In the genomic region with DNA sequence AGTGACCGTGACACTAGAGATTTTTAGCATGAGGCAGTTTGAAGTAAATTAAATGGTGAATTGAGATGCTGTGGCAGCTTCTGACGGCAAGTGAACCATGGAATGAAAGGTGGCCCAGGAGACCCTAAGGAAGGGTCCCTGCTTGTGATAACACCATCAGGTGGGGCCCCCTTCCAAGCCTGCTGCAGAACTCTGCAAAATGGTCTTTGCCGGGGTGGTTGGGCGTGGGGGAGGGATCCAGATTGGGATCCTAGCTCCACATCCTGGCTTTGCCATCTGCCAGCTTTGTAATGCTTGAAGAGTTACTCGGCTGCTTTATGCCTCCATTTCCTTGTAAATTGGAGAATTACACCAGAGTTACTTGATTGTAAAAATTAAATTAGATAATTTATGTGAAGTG, we compare ENCODE assay signal across 19 cellular contexts.
DNase-seq lines count a peak whose midpoint lies in the region; ATAC-seq and TF ChIP-seq lines count a peak whose summit lies in the region.
"Had no signal": no experiment of that assay in that cellular context is flagged by ENCODE, and none has a peak within 500 bp of the region (broad histone marks: within the 10 kb centered on the region; RNA-seq: fewer than 3 reads in every experiment).

No MANE protein-coding gene starts in this region.

- TF ChIP-seq CTCF in WTC11 (IDR thresholded peaks at IDR 0.05) = no peak

- H3K9me3 Mint-ChIP-seq in WTC11 = peaks cover 43% of the 10 kb centered on the region

- H3K4me1 Mint-ChIP-seq in WTC11 = peaks cover 11% of the 10 kb centered on the region
- H3K4me1 Mint-ChIP-seq: CD8-positive, alpha-beta memory T cell had no signal

- H3K4me3 Mint-ChIP-seq in WTC11 = no peak overlapping the region
- H3K4me3 Mint-ChIP-seq: CD14-positive monocyte; CD4-positive, alpha-beta T cell; CD8-positive, alpha-beta memory T cell; GM23338; H9 had no signal

- POLR2A ChIA-PET in WTC11 (lab: Charles Lee) = no interaction called here

- H3K36me3 Mint-ChIP-seq in WTC11 = peaks cover 18% of the 10 kb centered on the region
- H3K36me3 Mint-ChIP-seq: CD14-positive monocyte had no signal

- CTCF ChIA-PET in WTC11 (lab: Charles Lee) = no interaction called here

- peaks cover 1% of the 10 kb centered on the region; the same call in 1 of the 2 replicates for H3K27me3 Mint-ChIP-seq in WTC11 (ENCODE audit: low read depth)

- DNase-seq in NCI-H2171 treated with DMSO at 0.1 percent for 48 hours (lab: John Stamatoyannopoulos, UW) (peak; percentile 2), NCI-H2171 (lab: John Stamatoyannopoulos, UW) (no peak), NCI-H1694 (lab: John Stamatoyannopoulos, UW) (peak; percentile 89), WTC11 (ENCODE audit: low spot score) (no peak), NCI-H526 (lab: John Stamatoyannopoulos, UW) (no peak)
- DNase-seq: 8988T; ACHN; AML-193; BE2C; CD4-positive, alpha-beta T cell; CD8-positive, alpha-beta memory T cell; DMS153; DND-41; H9 had no signal

- no peak overlapping the region for H3K27ac Mint-ChIP-seq in WTC11
- H3K27ac Mint-ChIP-seq: CD4-positive, alpha-beta T cell; CD8-positive, alpha-beta memory T cell; GM23338; H9 had no signal

- no peak for ATAC-seq in WTC11
- no peak for ATAC-seq in GM19328 (IDR thresholded peaks at IDR 0.05; ENCODE audit: unreplicated experiment)
- ATAC-seq: A549, GM23338, HCT116 had no signal

TF ChIP-seq in WTC11, 78 proteins besides CTCF, POLR2A, EP300 and RAD21:
- TF ChIP-seq, protein P1, sequence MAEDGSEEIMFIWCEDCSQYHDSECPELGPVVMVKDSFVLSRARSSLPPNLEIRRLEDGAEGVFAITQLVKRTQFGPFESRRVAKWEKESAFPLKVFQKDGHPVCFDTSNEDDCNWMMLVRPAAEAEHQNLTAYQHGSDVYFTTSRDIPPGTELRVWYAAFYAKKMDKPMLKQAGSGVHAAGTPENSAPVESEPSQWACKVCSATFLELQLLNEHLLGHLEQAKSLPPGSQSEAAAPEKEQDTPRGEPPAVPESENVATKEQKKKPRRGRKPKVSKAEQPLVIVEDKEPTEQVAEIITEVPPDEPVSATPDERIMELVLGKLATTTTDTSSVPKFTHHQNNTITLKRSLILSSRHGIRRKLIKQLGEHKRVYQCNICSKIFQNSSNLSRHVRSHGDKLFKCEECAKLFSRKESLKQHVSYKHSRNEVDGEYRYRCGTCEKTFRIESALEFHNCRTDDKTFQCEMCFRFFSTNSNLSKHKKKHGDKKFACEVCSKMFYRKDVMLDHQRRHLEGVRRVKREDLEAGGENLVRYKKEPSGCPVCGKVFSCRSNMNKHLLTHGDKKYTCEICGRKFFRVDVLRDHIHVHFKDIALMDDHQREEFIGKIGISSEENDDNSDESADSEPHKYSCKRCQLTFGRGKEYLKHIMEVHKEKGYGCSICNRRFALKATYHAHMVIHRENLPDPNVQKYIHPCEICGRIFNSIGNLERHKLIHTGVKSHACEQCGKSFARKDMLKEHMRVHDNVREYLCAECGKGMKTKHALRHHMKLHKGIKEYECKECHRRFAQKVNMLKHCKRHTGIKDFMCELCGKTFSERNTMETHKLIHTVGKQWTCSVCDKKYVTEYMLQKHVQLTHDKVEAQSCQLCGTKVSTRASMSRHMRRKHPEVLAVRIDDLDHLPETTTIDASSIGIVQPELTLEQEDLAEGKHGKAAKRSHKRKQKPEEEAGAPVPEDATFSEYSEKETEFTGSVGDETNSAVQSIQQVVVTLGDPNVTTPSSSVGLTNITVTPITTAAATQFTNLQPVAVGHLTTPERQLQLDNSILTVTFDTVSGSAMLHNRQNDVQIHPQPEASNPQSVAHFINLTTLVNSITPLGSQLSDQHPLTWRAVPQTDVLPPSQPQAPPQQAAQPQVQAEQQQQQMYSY (CRISPR knock-in tag; IDR thresholded peaks at IDR 0.05) = peak; percentile 58
- TF ChIP-seq, protein P2, sequence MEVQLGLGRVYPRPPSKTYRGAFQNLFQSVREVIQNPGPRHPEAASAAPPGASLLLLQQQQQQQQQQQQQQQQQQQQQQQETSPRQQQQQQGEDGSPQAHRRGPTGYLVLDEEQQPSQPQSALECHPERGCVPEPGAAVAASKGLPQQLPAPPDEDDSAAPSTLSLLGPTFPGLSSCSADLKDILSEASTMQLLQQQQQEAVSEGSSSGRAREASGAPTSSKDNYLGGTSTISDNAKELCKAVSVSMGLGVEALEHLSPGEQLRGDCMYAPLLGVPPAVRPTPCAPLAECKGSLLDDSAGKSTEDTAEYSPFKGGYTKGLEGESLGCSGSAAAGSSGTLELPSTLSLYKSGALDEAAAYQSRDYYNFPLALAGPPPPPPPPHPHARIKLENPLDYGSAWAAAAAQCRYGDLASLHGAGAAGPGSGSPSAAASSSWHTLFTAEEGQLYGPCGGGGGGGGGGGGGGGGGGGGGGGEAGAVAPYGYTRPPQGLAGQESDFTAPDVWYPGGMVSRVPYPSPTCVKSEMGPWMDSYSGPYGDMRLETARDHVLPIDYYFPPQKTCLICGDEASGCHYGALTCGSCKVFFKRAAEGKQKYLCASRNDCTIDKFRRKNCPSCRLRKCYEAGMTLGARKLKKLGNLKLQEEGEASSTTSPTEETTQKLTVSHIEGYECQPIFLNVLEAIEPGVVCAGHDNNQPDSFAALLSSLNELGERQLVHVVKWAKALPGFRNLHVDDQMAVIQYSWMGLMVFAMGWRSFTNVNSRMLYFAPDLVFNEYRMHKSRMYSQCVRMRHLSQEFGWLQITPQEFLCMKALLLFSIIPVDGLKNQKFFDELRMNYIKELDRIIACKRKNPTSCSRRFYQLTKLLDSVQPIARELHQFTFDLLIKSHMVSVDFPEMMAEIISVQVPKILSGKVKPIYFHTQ (CRISPR knock-in tag; IDR thresholded peaks at IDR 0.05) = no peak

Comparison
In these comparisons a context has a peak if more than half of its experiments do, and no peak if none do; other contexts are left out.
1. DNase-seq: peak in NCI-H2171 treated with DMSO at 0.1 percent for 48 hours (single experiment) and NCI-H1694 (single experiment); none in NCI-H2171 (single experiment), WTC11 (single experiment) and NCI-H526 (0 of 2).